ENCODE assay signal across 14 cellular contexts in the genomic region with DNA sequence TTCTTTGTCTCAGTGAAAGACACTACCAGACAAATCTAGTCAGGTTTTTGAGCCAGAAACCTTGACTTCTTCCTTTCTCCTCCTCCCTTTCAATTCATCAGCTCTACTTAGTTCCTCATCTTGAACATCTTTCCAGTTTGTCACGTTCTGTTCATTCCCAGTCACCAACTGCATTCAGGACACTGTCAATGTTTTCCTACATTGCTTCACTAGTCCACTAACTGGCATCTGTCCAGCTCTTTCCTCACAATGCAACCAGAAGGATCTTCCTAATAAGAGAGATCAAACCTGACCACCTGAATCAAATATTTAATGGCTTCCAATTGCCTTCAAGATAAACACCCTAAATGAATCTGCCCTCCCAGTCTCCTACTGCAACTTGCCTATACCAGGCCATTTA. TPM values are rescaled to one million over a fixed set of nuclear protein-coding genes. Genes with fewer than 3 reads are reported as not detected.
DNase-seq lines count a peak whose midpoint lies in the region; ATAC-seq and TF ChIP-seq lines count a peak whose summit lies in the region.
"Had no signal": no experiment of that assay in that cellular context is flagged by ENCODE, and none has a peak within 500 bp of the region (broad histone marks: within the 10 kb centered on the region; RNA-seq: fewer than 3 reads in every experiment).

No MANE protein-coding gene starts in this region.

- DNase-seq in Right ventricle myocardium inferior (ENCODE audit: missing footprints) (no peak), cardiac septum (ENCODE audit: low spot score) (no peak), dermis blood vessel endothelial cell (peak; percentile 3), right lobe of liver (peak in 1 of 3 donors; percentile 80), NCI-H2107 treated with DMSO at 0.1 percent for 48 hours (lab: John Stamatoyannopoulos, UW; ENCODE audit: unreplicated experiment) (no peak), HFFc6 (no peak), SKM-1 (lab: John Stamatoyannopoulos, UW; ENCODE audit: unreplicated experiment) (no peak)
- DNase-seq: activated naive CD8-positive, alpha-beta T cell treated with anti-CD3 and anti-CD28 coated beads, Interleukin-2, amount 50 U/mL, for 24 hours; effector memory CD8-positive, alpha-beta T cell; Karpas-422; NCI-H510A; T-helper 1 cell had no signal

- no peak for TF ChIP-seq CTCF in right lobe of liver (IDR thresholded peaks at IDR 0.05)
- TF ChIP-seq CTCF in HFFc6 (IDR thresholded peaks at IDR 0.05): no peak

- H3K27ac ChIP-seq in right lobe of liver: peak overlapping the region in 1 of 3 donors; percentile 9

- no peaks in the 10 kb centered on the region for H3K27me3 ChIP-seq in right lobe of liver

- 17% methylated on average over 1 of the region's 1 CpG for WGBS in right lobe of liver (ENCODE audit: insufficient coverage, low coverage, low lambda C conversion rate, missing lambda C conversion rate)

- H3K4me1 Mint-ChIP-seq in HFFc6 (ENCODE audit: low read depth): peaks cover 20% of the 10 kb centered on the region
- H3K4me1 Mint-ChIP-seq: activated naive CD8-positive, alpha-beta T cell treated with anti-CD3 and anti-CD28 coated beads, Interleukin-2, amount 50 U/mL, for 24 hours had no signal

- H3K27ac Mint-ChIP-seq in HFFc6: no peak overlapping the region
- H3K27ac Mint-ChIP-seq: activated naive CD8-positive, alpha-beta T cell treated with anti-CD3 and anti-CD28 coated beads, Interleukin-2, amount 50 U/mL, for 24 hours; effector memory CD8-positive, alpha-beta T cell had no signal

- peaks cover 0 to 11% (median 3%) of the 10 kb centered on the region in 4 donors for H3K4me1 ChIP-seq in right lobe of liver
- H3K4me1 ChIP-seq: HAP-1 had no signal

- no peak overlapping the region for H3K4me3 ChIP-seq in right lobe of liver
- H3K4me3 ChIP-seq: HAP-1 had no signal

- no peaks in the 10 kb centered on the region for H3K36me3 Mint-ChIP-seq in HFFc6 (ENCODE audit: low read depth)

- intact Hi-C loops in Right ventricle myocardium inferior (cut with DNase I): no loop called here
- intact Hi-C loops in cardiac septum (cut with DNase I): no loop called here
- intact Hi-C loops in right lobe of liver (cut with DNase I): no loop called here

- H3K4me3 Mint-ChIP-seq in HFFc6: no peak overlapping the region
- H3K4me3 Mint-ChIP-seq: activated naive CD8-positive, alpha-beta T cell treated with anti-CD3 and anti-CD28 coated beads, Interleukin-2, amount 50 U/mL, for 24 hours; effector memory CD8-positive, alpha-beta T cell had no signal

- H3K27me3 Mint-ChIP-seq in HFFc6 (ENCODE audit: insufficient read depth): no peaks in the 10 kb centered on the region

- no peaks in the 10 kb centered on the region for H3K36me3 ChIP-seq in right lobe of liver
- H3K36me3 ChIP-seq: HAP-1 had no signal

- no peaks in the 10 kb centered on the region for H3K9me3 ChIP-seq in right lobe of liver
- H3K9me3 ChIP-seq: HAP-1 had no signal

- peak; percentile 18 for ATAC-seq in Right ventricle myocardium inferior
- ATAC-seq in right lobe of liver: peak; percentile 80 to 92 (median 86)
- no peak for ATAC-seq in HG03432 (IDR thresholded peaks at IDR 0.05; ENCODE audit: unreplicated experiment)
- ATAC-seq: activated naive CD8-positive, alpha-beta T cell treated with anti-CD3 and anti-CD28 coated beads, Interleukin-2, amount 50 U/mL, for 24 hours; effector memory CD8-positive, alpha-beta T cell had no signal

- no peak for TF ChIP-seq POLR2A in right lobe of liver (IDR thresholded peaks at IDR 0.05)

- no peaks in the 10 kb centered on the region for H3K9me3 Mint-ChIP-seq in HFFc6
- H3K9me3 Mint-ChIP-seq: activated naive CD8-positive, alpha-beta T cell treated with anti-CD3 and anti-CD28 coated beads, Interleukin-2, amount 50 U/mL, for 24 hours; effector memory CD8-positive, alpha-beta T cell had no signal

RNA-seq across cellular contexts. Expression of gene SYNPO2, which starts 52.5 kb away (rescaled TPM):
- 206 TPM for total RNA-seq in Right ventricle myocardium inferior
- 316 TPM for total RNA-seq in cardiac septum
- 0.17 and 0.19 TPM in 2 replicates for total RNA-seq in dermis blood vessel endothelial cell
- 10 to 100 TPM in 2 of 6 experiments, 1 to 10 TPM in 4; 2.7 to 11.2 (median 8.2) TPM for total RNA-seq in right lobe of liver
- total RNA-seq in HFFc6 (2021; fragmentation: NEBNext Ultra II Directional; extraction: Animal tissue kit (Norgen Biotek cat#: 25700)): 10 to 100 TPM; 11.6 to 36.7 (median 12.0) TPM
